In genomic region chr13:41061075-41061913, GRCh38 we compare ENCODE assay signal across 8 cellular contexts. TPM values are rescaled to one million over a fixed set of nuclear protein-coding genes. Genes with fewer than 3 reads are reported as not detected.
DNase-seq lines count a peak whose midpoint lies in the region; ATAC-seq and TF ChIP-seq lines count a peak whose summit lies in the region.

WBP4 (plus strand) TSS chr13:41061509; CDS start chr13:41061674, 165 bp downstream.

- H3K27me3 Mint-ChIP-seq in activated naive CD8-positive, alpha-beta T cell = no peaks in the 10 kb centered on the region

- H3K27me3 ChIP-seq in ovary (no peaks in the 10 kb centered on the region), thymus (ENCODE audit: control insufficient read depth, insufficient read depth) (no peaks in the 10 kb centered on the region)

- H3K4me1 ChIP-seq in ovary (ENCODE audit: insufficient read depth) (peaks cover 7% of the 10 kb centered on the region), thymus (ENCODE audit: control insufficient read depth, insufficient read depth, low read length) (peaks cover 10% of the 10 kb centered on the region)

- TF ChIP-seq CTCF in ovary (IDR thresholded peaks at IDR 0.05) = no peak

- no peaks in the 10 kb centered on the region for H3K36me3 ChIP-seq in ovary
- no peaks in the 10 kb centered on the region for H3K36me3 ChIP-seq in thymus (ENCODE audit: control insufficient read depth, insufficient read depth)

- ATAC-seq in HG02588 (IDR thresholded peaks at IDR 0.05; ENCODE audit: unreplicated experiment) (peak; percentile 70), Right ventricle myocardium inferior (peak; percentile 85)

- peak within 1 kb of the TSS; percentile 99 for H3K27ac Mint-ChIP-seq in activated naive CD8-positive, alpha-beta T cell

- H3K27ac ChIP-seq in ovary = peak within 1 kb of the TSS; percentile 97 to 98
- peak within 1 kb of the TSS; percentile 97 for H3K27ac ChIP-seq in thymus (ENCODE audit: low read depth)

- intact Hi-C loops in Right ventricle myocardium inferior (cut with DNase I) = loop anchor here (2.0 to 10.0 kb wide), 3 partner anchors 72 to 274 kb away; partner anchors contain the start of genes KBTBD6, NAA16 and SLC25A15
- intact Hi-C loops in ovary (cut with DNase I) = loop anchor here in 1 of 4 donors (5.0 kb wide), 1 partner anchor 139 kb away; no protein-coding TSS in a partner anchor

- TF ChIP-seq EP300 in ovary (IDR thresholded peaks at IDR 0.05) = no peak

- TF ChIP-seq POLR2A in GM10847 (IDR thresholded peaks at IDR 0.05; ENCODE audit: extremely low read depth, insufficient read length) = peak; percentile 36
- peak; percentile 72 for TF ChIP-seq POLR2A in ovary (IDR thresholded peaks at IDR 0.05)

- H3K4me3 ChIP-seq in ovary (peak within 1 kb of the TSS; percentile 60), thymus (ENCODE audit: low read length) (peak within 1 kb of the TSS; percentile 92)

- DNase-seq in NCI-H1092 (lab: John Stamatoyannopoulos, UW) (peak; percentile 89), SKM-1 (lab: John Stamatoyannopoulos, UW; ENCODE audit: unreplicated experiment) (peak; percentile 75), Right ventricle myocardium inferior (ENCODE audit: missing footprints) (peak; percentile 96), ovary (peak; percentile 95 to 97 (median 96))

- peak within 1 kb of the TSS; percentile 99 for H3K4me3 Mint-ChIP-seq in activated naive CD8-positive, alpha-beta T cell

- 0 to 1% (median 0%) methylated on average over 67 to 71 of the region's 71 CpGs for WGBS in ovary, 3 donors
- WGBS in thymus = under 1% methylated on average over 71 of the region's 71 CpGs

- H3K9me3 ChIP-seq in ovary (no peaks in the 10 kb centered on the region), thymus (ENCODE audit: control insufficient read depth) (peaks cover 1% of the 10 kb centered on the region)

- peaks cover 61% of the 10 kb centered on the region for H3K4me1 Mint-ChIP-seq in activated naive CD8-positive, alpha-beta T cell (ENCODE audit: low read depth)

- peaks cover 9% of the 10 kb centered on the region for H3K36me3 Mint-ChIP-seq in activated naive CD8-positive, alpha-beta T cell

- H3K9me3 Mint-ChIP-seq in activated naive CD8-positive, alpha-beta T cell (ENCODE audit: low read depth) = no peaks in the 10 kb centered on the region

RNA-seq across cellular contexts. Expression of gene WBP4, which starts in this region (rescaled TPM):
- total RNA-seq in Right ventricle myocardium inferior (20.3 TPM), ovary (10 to 100 TPM in 3 of 7 donors, 1 to 10 TPM in 4; 7.5 to 10.8 (median 9.8) TPM)
- polyA plus RNA-seq in ovary (10 to 100 TPM; 11.4 to 13.2 TPM), thymus (16.6 TPM)

Comparison
In these comparisons a context has a peak if more than half of its experiments do, and no peak if none do; other contexts are left out.
1. Peak in every context shown above with its lines: DNase-seq, ATAC-seq, H3K4me3 ChIP-seq and H3K27ac ChIP-seq.